Comparison of ENCODE assay signal across 8 cellular contexts in genomic region chr16:70778901-70779309, GRCh38. TPM values are rescaled to one million over a fixed set of nuclear protein-coding genes. Genes with fewer than 3 reads are reported as not detected.
DNase-seq lines count a peak whose midpoint lies in the region; ATAC-seq and TF ChIP-seq lines count a peak whose summit lies in the region.

No MANE protein-coding gene starts in this region.

- no peak overlapping the region for H3K18ac ChIP-seq in mesenchymal stem cell (ENCODE audit: low read depth in 1 of 2, low read length in 2 of 2)

- no peak for TF ChIP-seq CTCF in cardiac fibroblast (IDR thresholded peaks at IDR 0.05; ENCODE audit: low read depth, low read length)
- TF ChIP-seq CTCF in glutamatergic neuron (IDR thresholded peaks at IDR 0.05; ENCODE audit: partially characterized antibody, unreplicated experiment): no peak

- H3K4ac ChIP-seq in mesenchymal stem cell (ENCODE audit: low read depth in 1 of 2, low read length in 2 of 2): no peak overlapping the region

- H2BK120ac ChIP-seq in mesenchymal stem cell (ENCODE audit: low read depth, low read length): no peak overlapping the region

- H3K27me3 ChIP-seq in mesenchymal stem cell (ENCODE audit: control insufficient read depth in 1 of 2, insufficient read depth in 1 of 2, low read length in 2 of 2): no peaks in the 10 kb centered on the region

- H3K27ac Mint-ChIP-seq in glutamatergic neuron (ENCODE audit: unreplicated experiment): no peak overlapping the region

- H2AFZ ChIP-seq in mesenchymal stem cell (ENCODE audit: low read depth, low read length): no peak overlapping the region

- ATAC-seq in HG03342 (IDR thresholded peaks at IDR 0.05; ENCODE audit: unreplicated experiment): no peak

- H3K9me3 Mint-ChIP-seq in glutamatergic neuron (ENCODE audit: unreplicated experiment): no peaks in the 10 kb centered on the region

- H3K14ac ChIP-seq in mesenchymal stem cell (ENCODE audit: low read length in 2 of 2): no peak overlapping the region

- H3K4me3 ChIP-seq in cardiac fibroblast (replicated peaks in 1 of 2; ENCODE audit: low read depth in 2 of 2, low read length in 2 of 2): no peak overlapping the region
- H3K4me3 ChIP-seq in mesenchymal stem cell (ENCODE audit: insufficient read depth in 1 of 2, low read depth in 1 of 2, low read length in 2 of 2): no peak overlapping the region

- WGBS in mesenchymal stem cell: 80% methylated on average over 8 of the region's 8 CpGs

- no peak overlapping the region for H2AK5ac ChIP-seq in mesenchymal stem cell (ENCODE audit: low read length, severe bottlenecking)

- no peaks in the 10 kb centered on the region for H3K4me1 Mint-ChIP-seq in glutamatergic neuron (ENCODE audit: low read depth, unreplicated experiment)

- H3K79me1 ChIP-seq in mesenchymal stem cell (replicated peaks; ENCODE audit: low read length, poor library complexity, severe bottlenecking): peaks cover 11% of the 10 kb centered on the region

- H3K36me3 Mint-ChIP-seq in glutamatergic neuron (ENCODE audit: unreplicated experiment): peaks cover 5% of the 10 kb centered on the region

- no peak overlapping the region for H2BK15ac ChIP-seq in mesenchymal stem cell (ENCODE audit: low read depth, poor library complexity, severe bottlenecking)

- no peak overlapping the region for H3K23ac ChIP-seq in mesenchymal stem cell (ENCODE audit: low read length in 2 of 2)

- H3K4me2 ChIP-seq in mesenchymal stem cell (ENCODE audit: low read length, poor library complexity, severe bottlenecking): no peak overlapping the region

- H2BK12ac ChIP-seq in mesenchymal stem cell (ENCODE audit: low read length in 2 of 2): no peak overlapping the region

- no peaks in the 10 kb centered on the region for H3K9me3 ChIP-seq in mesenchymal stem cell (ENCODE audit: control insufficient read depth, low read length)

- DNase-seq in AG20443 (ENCODE audit: low spot score) (peak; percentile 92), NCI-H1105 treated with DMSO at 0.1 percent for 48 hours (lab: John Stamatoyannopoulos, UW) (peak; percentile 20), cardiac fibroblast (ENCODE audit: low read depth in 2 of 2) (peak; percentile 88 to 92), mesenchymal stem cell (peak; percentile 83), hippocampal formation (lab: John Stamatoyannopoulos, UW) (no peak), glutamatergic neuron (no peak), activated T-cell treated with anti-CD3 and anti-CD28 coated beads for 4 hours (no peak)

- H4K91ac ChIP-seq in mesenchymal stem cell (ENCODE audit: low read length): no peak overlapping the region

- H3K36me3 ChIP-seq in mesenchymal stem cell (ENCODE audit: control insufficient read depth in 1 of 2, insufficient read depth in 2 of 2, low read depth in 1 of 2, low read length in 2 of 2): peaks cover 50 to 73% of the 10 kb centered on the region in 2 experiments

- H3K27me3 Mint-ChIP-seq in glutamatergic neuron (ENCODE audit: unreplicated experiment): no peaks in the 10 kb centered on the region

- H3K4me1 ChIP-seq in mesenchymal stem cell (ENCODE audit: control insufficient read depth, insufficient read depth, low read depth, low read length): peaks cover 3% of the 10 kb centered on the region

- peak overlapping the region; percentile 56 for H3K9ac ChIP-seq in mesenchymal stem cell (ENCODE audit: low read length)

- no peak overlapping the region for H2BK5ac ChIP-seq in mesenchymal stem cell (ENCODE audit: low read depth, low read length, poor library complexity, severe bottlenecking)

- H3K4me3 Mint-ChIP-seq in glutamatergic neuron (ENCODE audit: unreplicated experiment): no peak overlapping the region

- H4K8ac ChIP-seq in mesenchymal stem cell (ENCODE audit: low read length): no peak overlapping the region

- H3K27ac ChIP-seq in mesenchymal stem cell (ENCODE audit: low read length, poor library complexity, severe bottlenecking): peak overlapping the region; percentile 44

RNA-seq across cellular contexts. Expression of gene VAC14, which starts 22.1 kb away (rescaled TPM):
- polyA plus RNA-seq in mesenchymal stem cell (2013, experiment 1 of 2): 29.9 TPM
- polyA plus RNA-seq in mesenchymal stem cell (2013, experiment 2 of 2): 29.1 TPM
- total RNA-seq in glutamatergic neuron (ENCODE audit: unreplicated experiment): 50.2 TPM

Comparison
In these comparisons a context has a peak if more than half of its experiments do, and no peak if none do; other contexts are left out.
1. DNase-seq: peak in AG20443 (single experiment), NCI-H1105 treated with DMSO at 0.1 percent for 48 hours (single experiment), cardiac fibroblast (2 of 2) and mesenchymal stem cell (single experiment); none in hippocampal formation (0 of 2), glutamatergic neuron (single experiment) and activated T-cell treated with anti-CD3 and anti-CD28 coated beads for 4 hours (single experiment).